In the genomic region with DNA sequence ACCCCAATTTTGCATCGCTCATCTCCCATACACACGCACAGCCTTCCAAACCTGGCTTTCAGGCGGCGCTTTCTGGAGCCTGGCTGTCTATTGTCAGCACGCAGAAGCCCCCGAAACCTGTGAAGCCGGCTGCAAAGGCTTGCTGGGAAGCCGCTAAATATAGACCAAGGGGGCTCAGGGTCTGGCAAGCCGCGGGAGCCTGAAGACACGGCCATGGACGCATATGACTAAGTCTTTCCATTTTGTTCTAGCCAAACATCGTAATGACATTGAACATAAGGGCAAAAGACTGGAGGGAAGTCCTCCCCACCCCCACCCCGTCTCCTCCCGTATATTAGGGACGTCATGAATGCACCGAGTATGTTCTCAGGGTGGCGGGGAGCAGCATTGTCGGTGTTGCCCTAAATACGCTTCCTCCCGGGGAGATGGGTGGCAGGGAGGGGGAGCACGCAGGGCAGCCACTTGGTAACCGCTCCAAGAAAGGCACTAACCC, we compare ENCODE assay signal across 10 cellular contexts. TPM values are rescaled to one million over a fixed set of nuclear protein-coding genes. Genes with fewer than 3 reads are reported as not detected.
DNase-seq lines count a peak whose midpoint lies in the region; ATAC-seq and TF ChIP-seq lines count a peak whose summit lies in the region.
"Had no signal": no experiment of that assay in that cellular context is flagged by ENCODE, and none has a peak within 500 bp of the region (broad histone marks: within the 10 kb centered on the region; RNA-seq: fewer than 3 reads in every experiment).

No MANE protein-coding gene starts in this region.

- H3K36me3 Mint-ChIP-seq in MCF 10A (ENCODE audit: insufficient read depth, unreplicated experiment) = no peaks in the 10 kb centered on the region

- CTCF ChIA-PET in MCF 10A (lab: Yijun Ruan, JAX) = interaction anchor here (0.6 kb wide), 1 partner anchor 666 kb away, joined by 3 read pairs; no protein-coding TSS in a partner anchor

- peak in 1 of 2 donors; percentile 21 for ATAC-seq in upper lobe of left lung (ENCODE audit: low FRiP score in 2 of 2)
- ATAC-seq in GM21390 (IDR thresholded peaks at IDR 0.05; ENCODE audit: unreplicated experiment) = no peak

- TF ChIP-seq EP300 in upper lobe of left lung (IDR thresholded peaks at IDR 0.05) = no peak

- no peaks in the 10 kb centered on the region for H3K9me3 ChIP-seq in breast epithelium
- no peaks in the 10 kb centered on the region for H3K9me3 ChIP-seq in upper lobe of left lung

- no peak overlapping the region for H3K4me3 Mint-ChIP-seq in MCF 10A (ENCODE audit: unreplicated experiment)

- peaks cover 6% of the 10 kb centered on the region for H3K4me1 Mint-ChIP-seq in MCF 10A (ENCODE audit: insufficient read depth, unreplicated experiment)

- H3K4me1 ChIP-seq in breast epithelium = peaks cover 0 to 4% of the 10 kb centered on the region in 2 donors
- peaks cover 0 to 16% (median 2%) of the 10 kb centered on the region in 4 donors for H3K4me1 ChIP-seq in upper lobe of left lung

- TF ChIP-seq CTCF in breast epithelium (IDR thresholded peaks at IDR 0.05) (no peak), MCF 10A (IDR thresholded peaks at IDR 0.05; ENCODE audit: unreplicated experiment) (no peak), upper lobe of left lung (IDR thresholded peaks at IDR 0.05) (no peak)

- no peaks in the 10 kb centered on the region for H3K9me3 Mint-ChIP-seq in MCF 10A (ENCODE audit: unreplicated experiment)

- TF ChIP-seq POLR2A in breast epithelium (IDR thresholded peaks at IDR 0.05) = no peak
- TF ChIP-seq POLR2A in upper lobe of left lung (IDR thresholded peaks at IDR 0.05) = no peak

- intact Hi-C loops in breast epithelium (cut with DNase I; ENCODE audit: low total_unique reads) = no loop called here
- intact Hi-C loops in MCF 10A (cut with micrococcal nuclease) = no loop called here

- POLR2A ChIA-PET in MCF 10A (lab: Yijun Ruan, JAX) = no interaction called here

- H3K27ac ChIP-seq in breast epithelium (peak overlapping the region in 1 of 2 donors; percentile 32), upper lobe of left lung (no peak overlapping the region)

- 4 to 10% methylated on average over 7 to 23 of the region's 23 CpGs for WGBS in upper lobe of left lung, 2 donors

- H3K27me3 Mint-ChIP-seq in MCF 10A (ENCODE audit: insufficient read depth, unreplicated experiment) = peaks cover 55% of the 10 kb centered on the region

- DNase-seq in breast epithelium (ENCODE audit: low spot score in 2 of 2) (no peak), MCF 10A (ENCODE audit: unreplicated experiment) (no peak), cerebellar cortex (ENCODE audit: low spot score) (peak; percentile 61), medulla oblongata (ENCODE audit: extremely low spot score) (peak; percentile 12), upper lobe of left lung (no peak), NCI-H2107 treated with DMSO at 0.1 percent for 48 hours (lab: John Stamatoyannopoulos, UW; ENCODE audit: unreplicated experiment) (no peak), NCI-H1092 treated with DMSO at 0.1 percent for 48 hours (lab: John Stamatoyannopoulos, UW) (no peak)
- DNase-seq: kidney, NCI-H1048 had no signal

- no TSS peak for BruUV-seq in MCF 10A (replicated peaks; lab: Mats Ljungman, UMichigan)

- H3K27me3 ChIP-seq in breast epithelium = peaks cover 0 to 35% of the 10 kb centered on the region in 2 donors
- H3K27me3 ChIP-seq in upper lobe of left lung = peaks cover 0 to 11% (median 4%) of the 10 kb centered on the region in 4 donors

- H3K36me3 ChIP-seq in breast epithelium (no peaks in the 10 kb centered on the region), upper lobe of left lung (no peaks in the 10 kb centered on the region)

- H3K27ac Mint-ChIP-seq in MCF 10A (ENCODE audit: low read depth, unreplicated experiment) = no peak overlapping the region

- H3K4me3 ChIP-seq in breast epithelium (peak overlapping the region in 2 of 3 donors; percentile 51 to 70), upper lobe of left lung (peak overlapping the region in 3 of 4 donors; percentile 28 to 43 (median 39))

RNA-seq across cellular contexts. Expression of gene CTNND2, which starts 1.1 kb away (rescaled TPM):
- total RNA-seq in breast epithelium = 1 to 10 TPM in 2 of 3 donors, not detected in 1; 3.3 to 6.0 TPM
- not detected in 2 replicates for total RNA-seq in MCF 10A (2022)
- 10 to 100 TPM in 1 of 6 donors, 1 to 10 TPM in 5; 1.1 to 12.4 (median 3.2) TPM for total RNA-seq in upper lobe of left lung

Comparison
In these comparisons a context has a peak if more than half of its experiments do, and no peak if none do; other contexts are left out.
1. DNase-seq: peak in cerebellar cortex (single experiment) and medulla oblongata (single experiment); none in breast epithelium (0 of 2), MCF 10A (single experiment), upper lobe of left lung (0 of 2), NCI-H2107 treated with DMSO at 0.1 percent for 48 hours (single experiment) and NCI-H1092 treated with DMSO at 0.1 percent for 48 hours (single experiment).